In genomic region chr18:56748698-56749268, GRCh38 we compare ENCODE assay signal across 8 cellular contexts.
DNase-seq lines count a peak whose midpoint lies in the region; ATAC-seq, FAIRE-seq and TF ChIP-seq lines count a peak whose summit lies in the region.

No MANE protein-coding gene starts in this region.

- no peaks in the 10 kb centered on the region for H3K4me1 Mint-ChIP-seq in neural crest cell

- peak; percentile 68 for TF ChIP-seq CTCF in OCI-LY7 (conservative IDR thresholded peaks at IDR 0.05; ENCODE audit: low read length)
- TF ChIP-seq CTCF in neural crest cell (conservative IDR thresholded peaks at IDR 0.05) = peak; percentile 85

- H3K79me2 ChIP-seq in OCI-LY7 (ENCODE audit: insufficient read depth, low read depth, low read length) = no peaks in the 10 kb centered on the region

- H2AFZ ChIP-seq in OCI-LY7 (ENCODE audit: low read length) = no peak overlapping the region

- intact Hi-C loops in OCI-LY7 (cut with micrococcal nuclease; ENCODE audit: unreplicated experiment) = loop anchor here (2.0 kb wide), 1 partner anchor 698 kb away; no protein-coding TSS in a partner anchor

- no peaks in the 10 kb centered on the region for H3K4me1 ChIP-seq in OCI-LY7 (ENCODE audit: insufficient read depth, low read length, poor library complexity, severe bottlenecking)

- DNase-seq in COLO829 (ENCODE audit: low spot score) (peak; percentile 35), OCI-LY7 (ENCODE audit: low spot score) (peak; percentile 7), neural crest cell (ENCODE audit: low read depth, low spot score) (peak; percentile 8), H7 (no peak)

- H3K4me3 ChIP-seq in OCI-LY7 (ENCODE audit: low read depth, low read length, poor library complexity, severe bottlenecking) (no peak overlapping the region), H7 (ENCODE audit: insufficient read depth, low read depth, low read length) (no peak overlapping the region)

- no TSS peak for BruUV-seq in OCI-LY7 (replicated peaks; lab: Mats Ljungman, UMichigan)

- H3K27me3 Mint-ChIP-seq in neural crest cell (ENCODE audit: low read depth) = no peaks in the 10 kb centered on the region

- H3K27ac Mint-ChIP-seq in neural crest cell (ENCODE audit: unreplicated experiment) = no peak overlapping the region

- no peak overlapping the region for H3K4me3 Mint-ChIP-seq in neural crest cell

- TF ChIP-seq RAD21 in Ishikawa (IDR thresholded peaks at IDR 0.05; ENCODE audit: low read depth) = peak; percentile 71

- H4K20me1 ChIP-seq in OCI-LY7 (ENCODE audit: insufficient read depth, low read length) = no peaks in the 10 kb centered on the region

- peak; percentile 90 for FAIRE-seq in endometrium (lab: Jason Lieb, UNC)

- no peaks in the 10 kb centered on the region for H3K9me3 Mint-ChIP-seq in neural crest cell

- H3K9me3 ChIP-seq in OCI-LY7 (ENCODE audit: low read length) = no peaks in the 10 kb centered on the region

- no peak for ATAC-seq in GM21723 (IDR thresholded peaks at IDR 0.05; ENCODE audit: unreplicated experiment)
- ATAC-seq in HG02798 (IDR thresholded peaks at IDR 0.05; ENCODE audit: poor library complexity, unreplicated experiment) = no peak

- CTCF ChIA-PET in OCI-LY7 (lab: Charles Lee; ENCODE audit: unreplicated experiment) = no interaction called here

- TF ChIP-seq EP300 in Ishikawa (IDR thresholded peaks at IDR 0.05; ENCODE audit: borderline replicate concordance) = no peak

- H3K36me3 ChIP-seq in OCI-LY7 (ENCODE audit: insufficient read depth, low read length) (no peaks in the 10 kb centered on the region), H7 (replicated peaks; ENCODE audit: control insufficient read depth, insufficient read depth, low read length) (no peaks in the 10 kb centered on the region)

- POLR2A ChIA-PET in OCI-LY7 (lab: Charles Lee) = interaction anchor here (0.7 kb wide), 1 partner anchor 182 kb away, joined by 3 read pairs; no protein-coding TSS in a partner anchor

- no peaks in the 10 kb centered on the region for H3K27me3 ChIP-seq in H7 (ENCODE audit: control insufficient read depth, insufficient read depth, low read length)

- no peak overlapping the region for H3K4me2 ChIP-seq in OCI-LY7 (ENCODE audit: low read length)

- no peaks in the 10 kb centered on the region for H3K36me3 Mint-ChIP-seq in neural crest cell (ENCODE audit: low read depth)

- H3K9me2 ChIP-seq in OCI-LY7 (ENCODE audit: insufficient read depth, low read length) = no peaks in the 10 kb centered on the region

- H3K27ac ChIP-seq in OCI-LY7 (ENCODE audit: low read depth, low read length, poor library complexity, severe bottlenecking) = no peak overlapping the region

TF ChIP-seq in Ishikawa, 13 proteins besides CTCF, POLR2A, EP300 and RAD21:
- TF ChIP-seq EGR1 (IDR thresholded peaks at IDR 0.05) (no peak), FOXM1 (IDR thresholded peaks at IDR 0.05; ENCODE audit: borderline replicate concordance, low read depth) (no peak), TEAD4 (IDR thresholded peaks at IDR 0.05) (no peak), CEBPB (IDR thresholded peaks at IDR 0.05) (no peak), YY1 (IDR thresholded peaks at IDR 0.05; ENCODE audit: low read depth) (no peak), MAX (IDR thresholded peaks at IDR 0.05) (no peak), REST (IDR thresholded peaks at IDR 0.05; ENCODE audit: low read depth) (no peak), TAF1 (IDR thresholded peaks at IDR 0.05; ENCODE audit: low read depth) (no peak), ZBTB7A (IDR thresholded peaks at IDR 0.05; ENCODE audit: low read depth) (no peak), NFIC (IDR thresholded peaks at IDR 0.05) (no peak), TCF12 (IDR thresholded peaks at IDR 0.05; ENCODE audit: low read depth) (no peak), CREB1 (IDR thresholded peaks at IDR 0.05; ENCODE audit: low read depth) (no peak)
- TF ChIP-seq, protein P1, sequence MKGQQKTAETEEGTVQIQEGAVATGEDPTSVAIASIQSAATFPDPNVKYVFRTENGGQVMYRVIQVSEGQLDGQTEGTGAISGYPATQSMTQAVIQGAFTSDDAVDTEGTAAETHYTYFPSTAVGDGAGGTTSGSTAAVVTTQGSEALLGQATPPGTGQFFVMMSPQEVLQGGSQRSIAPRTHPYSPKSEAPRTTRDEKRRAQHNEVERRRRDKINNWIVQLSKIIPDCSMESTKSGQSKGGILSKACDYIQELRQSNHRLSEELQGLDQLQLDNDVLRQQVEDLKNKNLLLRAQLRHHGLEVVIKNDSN (IDR thresholded peaks at IDR 0.05) = no peak
TF ChIP-seq in Ishikawa: peak in this region for 0.
